ENCODE assay signal across 31 cellular contexts in the genomic region with DNA sequence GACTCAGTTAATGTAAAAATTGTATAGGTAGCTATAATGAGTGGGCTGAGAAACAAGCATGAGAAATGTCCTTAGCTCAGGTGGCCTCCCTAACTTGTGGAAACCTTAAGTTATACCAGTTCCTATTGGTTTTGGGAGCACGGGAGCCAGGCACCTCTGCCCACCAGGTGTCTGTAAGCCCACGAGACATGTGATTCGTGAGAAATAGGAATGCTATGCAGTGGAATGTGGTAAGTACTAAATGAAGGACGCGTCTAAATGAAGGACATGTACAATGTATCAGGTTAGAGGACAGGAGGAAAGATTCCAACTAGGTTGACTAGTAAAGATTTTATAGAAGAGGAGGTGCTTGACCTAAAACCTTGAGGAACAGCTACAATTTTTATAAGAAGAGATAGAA. TPM values are rescaled to one million over a fixed set of nuclear protein-coding genes. Genes with fewer than 3 reads are reported as not detected.
"Had no signal": no experiment of that assay in that cellular context is flagged by ENCODE, and none has a peak within 500 bp of the region (broad histone marks: within the 10 kb centered on the region; RNA-seq: fewer than 3 reads in every experiment).

No MANE protein-coding gene starts in this region.

- H3K4me3 ChIP-seq: ascending aorta, esophagus squamous epithelium, neural progenitor cell, psoas muscle, right atrium auricular region, spleen, testis, transverse colon had no signal

- H3K4me1 ChIP-seq: ascending aorta, esophagus squamous epithelium, neural progenitor cell, parathyroid adenoma, psoas muscle, right atrium auricular region, spleen, testis had no signal

- H2AFZ ChIP-seq: neural progenitor cell, parathyroid adenoma had no signal

- H3K9me3 Mint-ChIP-seq: activated T-cell treated with anti-CD3 and anti-CD28 coated beads, Interleukin-2, amount 50 U/mL, for 72 hours; brain; memory B cell; naive thymus-derived CD4-positive, alpha-beta T cell; neural progenitor cell had no signal

- H3K36me3 ChIP-seq: ascending aorta, neural progenitor cell, right atrium auricular region had no signal

- ATAC-seq: activated T-cell treated with anti-CD3 and anti-CD28 coated beads, Interleukin-2, amount 50 U/mL, for 72 hours; left colon; naive thymus-derived CD4-positive, alpha-beta T cell; psoas muscle had no signal

- DNase-seq: activated CD4-positive, alpha-beta T cell treated with anti-CD3 and anti-CD28 coated beads for 4 hours; activated CD4-positive, alpha-beta T cell treated with anti-CD3 and anti-CD28 coated beads, Interleukin-2, amount 50 U/mL, for 4 hours; activated naive CD4-positive, alpha-beta T cell treated with Interleukin-2 at 50 U/mL for 16 hours; activated T-cell treated with anti-CD3 and anti-CD28 coated beads for 4 hours; activated T-cell treated with anti-CD3 and anti-CD28 coated beads, Interleukin-2, amount 50 U/mL, for 72 hours; dermis blood vessel endothelial cell; effector CD4-positive, alpha-beta T cell; esophagus squamous epithelium; left colon; midbrain; naive thymus-derived CD4-positive, alpha-beta T cell; occipital lobe; psoas muscle; spleen; stimulated activated naive CD4-positive, alpha-beta T cell treated with Interleukin-2 at 50 U/mL for 16 hours; T-helper 9 cell; testis; transverse colon had no signal

- H3K27me3 Mint-ChIP-seq: activated naive CD8-positive, alpha-beta T cell; memory B cell; naive thymus-derived CD4-positive, alpha-beta T cell had no signal

- H3K4me3 Mint-ChIP-seq: activated naive CD8-positive, alpha-beta T cell; activated T-cell treated with anti-CD3 and anti-CD28 coated beads, Interleukin-2, amount 50 U/mL, for 72 hours; brain; memory B cell; naive thymus-derived CD4-positive, alpha-beta T cell; neural progenitor cell had no signal

- FAIRE-seq: frontal cortex, islet of Langerhans, TTC549 had no signal

- H3K9me3 ChIP-seq: ascending aorta, esophagus squamous epithelium, psoas muscle, right atrium auricular region, spleen, testis, transverse colon had no signal

- H3K4me2 ChIP-seq: neural progenitor cell had no signal

- H3K4me1 Mint-ChIP-seq: brain, memory B cell, neural progenitor cell had no signal

- H3K27ac Mint-ChIP-seq: activated naive CD8-positive, alpha-beta T cell; activated T-cell treated with anti-CD3 and anti-CD28 coated beads, Interleukin-2, amount 50 U/mL, for 72 hours; brain; memory B cell; neural progenitor cell had no signal

- H3K9ac ChIP-seq: neural progenitor cell, parathyroid adenoma had no signal

- H3K27ac ChIP-seq: ascending aorta, epithelial cell of prostate, esophagus squamous epithelium, neural progenitor cell, parathyroid adenoma, psoas muscle, right atrium auricular region, spleen, testis, transverse colon, VCaP had no signal

- H3K27me3 ChIP-seq: ascending aorta, esophagus squamous epithelium, neural progenitor cell, right atrium auricular region, spleen, testis, transverse colon had no signal

- H3K79me2 ChIP-seq: parathyroid adenoma had no signal

RNA-seq across cellular contexts. Expression of a gene that starts 46.0 kb away (rescaled TPM):
- total RNA-seq: activated T-cell treated with anti-CD3 and anti-CD28 coated beads, Interleukin-2, amount 50 U/mL, for 72 hours; ascending aorta; naive thymus-derived CD4-positive, alpha-beta T cell; psoas muscle; T-helper 1 cell treated with Interleukin-12 subunit alpha and Interleukin-12 subunit beta and Interleukin-4 antibody, amounts not matched to agents 30 ng/mL and 1 ng/mL, for 36 hours; testis had no signal
- polyA plus RNA-seq: psoas muscle had no signal
